ENCODE assay signal across 21 cellular contexts in genomic region chr4:106334732-106335131, GRCh38. TPM values are rescaled to one million over a fixed set of nuclear protein-coding genes. Genes with fewer than 3 reads are reported as not detected.
DNase-seq lines count a peak whose midpoint lies in the region; ATAC-seq and TF ChIP-seq lines count a peak whose summit lies in the region.
"Had no signal": no experiment of that assay in that cellular context is flagged by ENCODE, and none has a peak within 500 bp of the region (broad histone marks: within the 10 kb centered on the region; RNA-seq: fewer than 3 reads in every experiment).

No MANE protein-coding gene starts in this region.

- in situ Hi-C loops in astrocyte of the spinal cord (cut with HindIII; ENCODE audit: low sequenced_read_pairs), result no loop called here

- H3K27ac Mint-ChIP-seq in activated T-cell treated with anti-CD3 and anti-CD28 coated beads, Interleukin-2, amount 50 U/mL, for 72 hours, result peak overlapping the region; percentile 29
- H3K27ac Mint-ChIP-seq in HFFc6 (peak overlapping the region; percentile 54), nephron progenitor cell (peak overlapping the region; percentile 12), glutamatergic neuron (ENCODE audit: unreplicated experiment) (no peak overlapping the region)
- H3K27ac Mint-ChIP-seq: GM23338 had no signal

- H3K9me3 Mint-ChIP-seq in activated T-cell treated with anti-CD3 and anti-CD28 coated beads, Interleukin-2, amount 50 U/mL, for 72 hours, result peaks cover 5 to 8% of the 10 kb centered on the region in 2 donors
- peaks cover 9% of the 10 kb centered on the region for H3K9me3 Mint-ChIP-seq in activated T-cell treated with anti-CD3 and anti-CD28 coated beads, Interleukin-2, amount 50 U/mL, for 4 hours
- peaks cover 7% of the 10 kb centered on the region for H3K9me3 Mint-ChIP-seq in HFFc6
- H3K9me3 Mint-ChIP-seq in nephron progenitor cell, result peaks cover 25% of the 10 kb centered on the region
- H3K9me3 Mint-ChIP-seq in glutamatergic neuron (ENCODE audit: unreplicated experiment), result peaks cover 5% of the 10 kb centered on the region

- peaks cover 21% of the 10 kb centered on the region for H3K4me1 Mint-ChIP-seq in activated T-cell treated with anti-CD3 and anti-CD28 coated beads, Interleukin-2, amount 50 U/mL, for 72 hours (ENCODE audit: low read depth)
- H3K4me1 Mint-ChIP-seq in activated T-cell treated with anti-CD3 and anti-CD28 coated beads, Interleukin-2, amount 50 U/mL, for 4 hours (ENCODE audit: low read depth), result peaks cover 16% of the 10 kb centered on the region
- H3K4me1 Mint-ChIP-seq in HFFc6 (ENCODE audit: low read depth), result peaks cover 24% of the 10 kb centered on the region
- H3K4me1 Mint-ChIP-seq in nephron progenitor cell, result no peaks in the 10 kb centered on the region
- peaks cover 13% of the 10 kb centered on the region for H3K4me1 Mint-ChIP-seq in glutamatergic neuron (ENCODE audit: low read depth, unreplicated experiment)
- H3K4me1 Mint-ChIP-seq: GM23338 had no signal

- DNase-seq in activated T-cell treated with anti-CD3 and anti-CD28 coated beads, Interleukin-2, amount 50 U/mL, for 72 hours, result no peak
- no peak for DNase-seq in activated T-cell treated with anti-CD3 and anti-CD28 coated beads, Interleukin-2, amount 50 U/mL, for 4 hours
- DNase-seq in HFFc6 (no peak), astrocyte of the spinal cord (ENCODE audit: low read depth, low spot score) (peak; percentile 32), nephron progenitor cell (no peak), T-helper 1 cell (no peak), glutamatergic neuron (no peak)
- DNase-seq in activated effector memory CD4-positive, alpha-beta T cell treated with Interleukin-2 at 50 U/mL for 16 hours, result no peak
- DNase-seq: CD8-positive, alpha-beta memory T cell; DMS79 treated with DMSO at 0.1 percent for 48 hours; GDM1; KG1; NCI-H1092; NCI-H146; NCI-H2081; NCI-H510A treated with DMSO at 0.1 percent for 48 hours; NCI-H82; PC-3 had no signal

- ATAC-seq in activated T-cell treated with anti-CD3 and anti-CD28 coated beads, Interleukin-2, amount 50 U/mL, for 72 hours (replicated peaks in 1 of 2), result no peak
- no peak for ATAC-seq in activated T-cell treated with anti-CD3 and anti-CD28 coated beads, Interleukin-2, amount 50 U/mL, for 4 hours
- ATAC-seq: GM12878, GM23338, PC-3 had no signal

- H3K4me3 Mint-ChIP-seq in activated T-cell treated with anti-CD3 and anti-CD28 coated beads, Interleukin-2, amount 50 U/mL, for 72 hours, result no peak overlapping the region
- H3K4me3 Mint-ChIP-seq in activated T-cell treated with anti-CD3 and anti-CD28 coated beads, Interleukin-2, amount 50 U/mL, for 4 hours, result no peak overlapping the region
- peak overlapping the region; percentile 61 for H3K4me3 Mint-ChIP-seq in HFFc6
- no peak overlapping the region for H3K4me3 Mint-ChIP-seq in nephron progenitor cell
- H3K4me3 Mint-ChIP-seq in glutamatergic neuron (ENCODE audit: unreplicated experiment), result no peak overlapping the region
- H3K4me3 Mint-ChIP-seq: CD8-positive, alpha-beta memory T cell; GM23338 had no signal

- H3K4me3 ChIP-seq in astrocyte of the spinal cord (ENCODE audit: low read depth, low read length), result no peak overlapping the region
- H3K4me3 ChIP-seq: BLaER1, GM12878, GM23338 had no signal

- TF ChIP-seq CTCF in HFFc6 (IDR thresholded peaks at IDR 0.05) (no peak), astrocyte of the spinal cord (IDR thresholded peaks at IDR 0.05; ENCODE audit: low read depth, low read length) (no peak), nephron progenitor cell (IDR thresholded peaks at IDR 0.05) (no peak), glutamatergic neuron (IDR thresholded peaks at IDR 0.05; ENCODE audit: partially characterized antibody, unreplicated experiment) (no peak)

- H3K27me3 Mint-ChIP-seq in activated T-cell treated with anti-CD3 and anti-CD28 coated beads, Interleukin-2, amount 50 U/mL, for 72 hours (ENCODE audit: low read depth), result no peaks in the 10 kb centered on the region
- no peaks in the 10 kb centered on the region for H3K27me3 Mint-ChIP-seq in activated T-cell treated with anti-CD3 and anti-CD28 coated beads, Interleukin-2, amount 50 U/mL, for 4 hours (ENCODE audit: low read depth)
- H3K27me3 Mint-ChIP-seq in HFFc6 (ENCODE audit: insufficient read depth) (no peaks in the 10 kb centered on the region), nephron progenitor cell (ENCODE audit: low read depth, poor library complexity) (no peaks in the 10 kb centered on the region), glutamatergic neuron (ENCODE audit: unreplicated experiment) (peaks cover 3% of the 10 kb centered on the region)
- H3K27me3 Mint-ChIP-seq: CD8-positive, alpha-beta memory T cell had no signal

- peaks cover 19 to 55% of the 10 kb centered on the region in 2 donors for H3K36me3 Mint-ChIP-seq in activated T-cell treated with anti-CD3 and anti-CD28 coated beads, Interleukin-2, amount 50 U/mL, for 72 hours (ENCODE audit: insufficient read depth in 2 of 2)
- peaks cover 62% of the 10 kb centered on the region for H3K36me3 Mint-ChIP-seq in activated T-cell treated with anti-CD3 and anti-CD28 coated beads, Interleukin-2, amount 50 U/mL, for 4 hours (ENCODE audit: insufficient read depth)
- H3K36me3 Mint-ChIP-seq in HFFc6 (ENCODE audit: low read depth), result peaks cover 43% of the 10 kb centered on the region
- peaks cover 73% of the 10 kb centered on the region for H3K36me3 Mint-ChIP-seq in nephron progenitor cell (ENCODE audit: low read depth)
- peaks cover 11% of the 10 kb centered on the region for H3K36me3 Mint-ChIP-seq in glutamatergic neuron (ENCODE audit: unreplicated experiment)

RNA-seq across cellular contexts. Expression of gene AIMP1, which starts 18.4 kb away (rescaled TPM):
- total RNA-seq in activated T-cell treated with anti-CD3 and anti-CD28 coated beads, Interleukin-2, amount 50 U/mL, for 72 hours, result 10 to 100 TPM; 49.7 to 51.7 TPM
- 10 to 100 TPM; 73.8 to 89.3 (median 74.8) TPM for total RNA-seq in activated T-cell treated with anti-CD3 and anti-CD28 coated beads, Interleukin-2, amount 50 U/mL, for 4 hours
- 10 to 100 TPM; 64.7 to 74.9 (median 70.8) TPM for total RNA-seq in HFFc6 (2021; fragmentation: NEBNext Ultra II Directional; extraction: Animal tissue kit (Norgen Biotek cat#: 25700))
- total RNA-seq in glutamatergic neuron (ENCODE audit: unreplicated experiment), result 30.2 TPM

RNA-seq across cellular contexts. Expression of gene TBCK, which starts 18.7 kb away (rescaled TPM):
- 10 to 100 TPM; 49.0 to 51.9 TPM for total RNA-seq in activated T-cell treated with anti-CD3 and anti-CD28 coated beads, Interleukin-2, amount 50 U/mL, for 72 hours
- total RNA-seq in activated T-cell treated with anti-CD3 and anti-CD28 coated beads, Interleukin-2, amount 50 U/mL, for 4 hours, result 10 to 100 TPM; 12.7 to 15.8 (median 15.1) TPM
- total RNA-seq in HFFc6 (2021; fragmentation: NEBNext Ultra II Directional; extraction: Animal tissue kit (Norgen Biotek cat#: 25700)), result 10 to 100 TPM; 21.4 to 37.0 (median 27.1) TPM
- total RNA-seq in glutamatergic neuron (ENCODE audit: unreplicated experiment), result 81.4 TPM

RNA-seq across cellular contexts. Expression of gene GIMD1, which starts 33.8 kb away (rescaled TPM):
- not detected for total RNA-seq in activated T-cell treated with anti-CD3 and anti-CD28 coated beads, Interleukin-2, amount 50 U/mL, for 72 hours
- not detected for total RNA-seq in activated T-cell treated with anti-CD3 and anti-CD28 coated beads, Interleukin-2, amount 50 U/mL, for 4 hours
- not detected for total RNA-seq in HFFc6 (2021; fragmentation: NEBNext Ultra II Directional; extraction: Animal tissue kit (Norgen Biotek cat#: 25700))
- not detected for total RNA-seq in glutamatergic neuron (ENCODE audit: unreplicated experiment)
- total RNA-seq: CD8-positive, alpha-beta memory T cell; GM12878; GM23338 had no signal
